Comparison of ENCODE assay signal across 1 cellular context in the genomic region with DNA sequence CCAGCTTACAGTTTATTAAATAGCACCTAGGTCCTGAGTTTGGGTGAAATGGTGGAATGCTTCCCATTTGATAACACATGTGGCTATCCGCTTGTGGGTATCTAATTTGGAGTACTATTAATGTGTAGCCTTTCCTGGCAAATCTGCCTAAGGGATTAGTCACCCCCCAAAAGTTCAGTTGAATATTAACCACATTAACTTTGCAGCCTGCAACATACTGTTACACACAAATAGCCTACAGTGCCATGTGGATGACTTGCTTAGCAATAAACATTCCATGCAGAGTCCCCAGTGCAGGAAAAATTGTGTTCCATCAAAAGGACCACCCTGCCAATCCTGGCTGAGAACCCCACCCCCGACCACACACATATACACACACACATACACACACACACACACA.
TF ChIP-seq lines count a peak whose summit lies in the region.

No MANE protein-coding gene starts in this region.

TF ChIP-seq in IMR-90, 13 proteins besides CTCF, POLR2A, EP300 and RAD21:
- TF ChIP-seq, protein P1, sequence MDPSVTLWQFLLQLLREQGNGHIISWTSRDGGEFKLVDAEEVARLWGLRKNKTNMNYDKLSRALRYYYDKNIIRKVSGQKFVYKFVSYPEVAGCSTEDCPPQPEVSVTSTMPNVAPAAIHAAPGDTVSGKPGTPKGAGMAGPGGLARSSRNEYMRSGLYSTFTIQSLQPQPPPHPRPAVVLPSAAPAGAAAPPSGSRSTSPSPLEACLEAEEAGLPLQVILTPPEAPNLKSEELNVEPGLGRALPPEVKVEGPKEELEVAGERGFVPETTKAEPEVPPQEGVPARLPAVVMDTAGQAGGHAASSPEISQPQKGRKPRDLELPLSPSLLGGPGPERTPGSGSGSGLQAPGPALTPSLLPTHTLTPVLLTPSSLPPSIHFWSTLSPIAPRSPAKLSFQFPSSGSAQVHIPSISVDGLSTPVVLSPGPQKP (IDR thresholded peaks at IDR 0.05; ENCODE audit: borderline replicate concordance, low read depth, low read length), result no peak
- TF ChIP-seq SMC3 (IDR thresholded peaks at IDR 0.05; ENCODE audit: low read depth, low read length), result no peak
- TF ChIP-seq MAZ (IDR thresholded peaks at IDR 0.05; ENCODE audit: borderline replicate concordance, low read depth, low read length), result no peak
- no peak for TF ChIP-seq RFX5 (IDR thresholded peaks at IDR 0.05; ENCODE audit: low read depth, low read length)
- TF ChIP-seq, protein P2, sequence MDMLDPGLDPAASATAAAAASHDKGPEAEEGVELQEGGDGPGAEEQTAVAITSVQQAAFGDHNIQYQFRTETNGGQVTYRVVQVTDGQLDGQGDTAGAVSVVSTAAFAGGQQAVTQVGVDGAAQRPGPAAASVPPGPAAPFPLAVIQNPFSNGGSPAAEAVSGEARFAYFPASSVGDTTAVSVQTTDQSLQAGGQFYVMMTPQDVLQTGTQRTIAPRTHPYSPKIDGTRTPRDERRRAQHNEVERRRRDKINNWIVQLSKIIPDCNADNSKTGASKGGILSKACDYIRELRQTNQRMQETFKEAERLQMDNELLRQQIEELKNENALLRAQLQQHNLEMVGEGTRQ (IDR thresholded peaks at IDR 0.05; ENCODE audit: low read depth, low read length), result no peak
